ENCODE assay signal across 13 cellular contexts in the genomic region with DNA sequence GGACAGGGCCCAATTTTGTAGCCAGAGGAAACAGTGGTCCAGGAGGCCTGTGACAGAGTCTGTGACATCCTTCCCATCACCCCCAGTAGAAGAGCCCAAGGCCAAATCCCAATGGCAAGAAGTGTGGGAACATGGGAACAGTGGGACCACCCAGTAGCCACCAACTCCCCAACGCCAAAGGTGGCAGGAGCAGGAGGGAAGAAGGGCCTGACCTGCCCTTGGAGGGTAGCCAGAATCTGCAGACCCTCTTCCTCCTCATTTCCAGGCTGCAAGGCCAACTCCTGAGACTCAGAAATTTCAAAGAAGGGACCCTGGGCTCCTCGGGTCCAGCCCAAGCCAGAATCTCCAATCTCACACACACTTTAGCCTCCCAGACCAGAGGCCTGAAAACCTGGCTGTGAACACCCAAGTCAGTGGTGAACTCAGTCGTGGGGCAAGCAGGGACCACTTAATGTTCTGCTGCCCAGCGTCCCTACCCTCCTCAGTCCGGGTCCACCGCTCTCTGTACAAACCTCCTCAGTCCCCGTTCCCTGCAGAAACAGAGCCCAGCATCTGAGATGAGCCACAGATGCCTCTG. TPM values are rescaled to one million over a fixed set of nuclear protein-coding genes. Genes with fewer than 3 reads are reported as not detected.
"Had no signal": no experiment of that assay in that cellular context is flagged by ENCODE, and none has a peak within 500 bp of the region (broad histone marks: within the 10 kb centered on the region; RNA-seq: fewer than 3 reads in every experiment).

No MANE protein-coding gene starts in this region.

- H3K27me3 ChIP-seq: upper lobe of left lung had no signal

- ATAC-seq: activated CD4-positive, CD25-positive, alpha-beta regulatory T cell treated with anti-CD3 and anti-CD28 coated beads, Interleukin-2, amount 50 U/mL, for 24 hours; left lung; stimulated activated naive B cell treated with anti-CD40 and anti-IgM and Interleukin-4, amounts not matched to agents 10 μg/mL and 1 μg/mL and 100 μg/mL, for 72 hours had no signal

- H3K36me3 Mint-ChIP-seq: stimulated activated naive B cell treated with anti-CD40 and anti-IgM and Interleukin-4, amounts not matched to agents 10 μg/mL and 1 μg/mL and 100 μg/mL, for 72 hours had no signal

- H3K27ac Mint-ChIP-seq: endodermal cell; stimulated activated naive B cell treated with anti-CD40 and anti-IgM and Interleukin-4, amounts not matched to agents 10 μg/mL and 1 μg/mL and 100 μg/mL, for 72 hours; T-helper 2 cell treated with Interferon-gamma antibody and Interleukin-4, amounts not matched to agents 5 μg/mL and 100 μg/mL, for 36 hours had no signal

- H3K9me3 Mint-ChIP-seq: central memory CD8-positive, alpha-beta T cell; endodermal cell; stimulated activated naive B cell treated with anti-CD40 and anti-IgM and Interleukin-4, amounts not matched to agents 10 μg/mL and 1 μg/mL and 100 μg/mL, for 72 hours; T-helper 2 cell treated with Interferon-gamma antibody and Interleukin-4, amounts not matched to agents 5 μg/mL and 100 μg/mL, for 36 hours had no signal

- H3K4me3 Mint-ChIP-seq: central memory CD8-positive, alpha-beta T cell; endodermal cell; stimulated activated naive B cell treated with anti-CD40 and anti-IgM and Interleukin-4, amounts not matched to agents 10 μg/mL and 1 μg/mL and 100 μg/mL, for 72 hours; T-helper 2 cell treated with Interferon-gamma antibody and Interleukin-4, amounts not matched to agents 5 μg/mL and 100 μg/mL, for 36 hours had no signal

- H3K27ac ChIP-seq: left lung, upper lobe of left lung had no signal

- H3K4me3 ChIP-seq: left lung, upper lobe of left lung had no signal

- H3K4me1 Mint-ChIP-seq: central memory CD8-positive, alpha-beta T cell had no signal

- H3K9me3 ChIP-seq: left lung, upper lobe of left lung had no signal

- DNase-seq: activated CD4-positive, alpha-beta T cell treated with anti-CD3 and anti-CD28 coated beads, Interleukin-2, amount 50 U/mL, for 4 hours; activated CD8-positive, alpha-beta memory T cell treated with anti-CD3 and anti-CD28 coated beads, Interleukin-2, amount 50 U/mL, for 48 hours; activated naive CD4-positive, alpha-beta T cell treated with Interleukin-2 at 50 U/mL for 16 hours; dermis blood vessel endothelial cell; stimulated activated CD4-positive, alpha-beta T cell treated with anti-CD3 and anti-CD28 coated beads, Interleukin-2, amount 100 ng/mL, for 24 hours; stimulated activated naive B cell treated with anti-CD40 and anti-IgM and Interleukin-4, amounts not matched to agents 10 μg/mL and 1 μg/mL and 100 μg/mL, for 72 hours; SW 1271; upper lobe of left lung had no signal

RNA-seq across cellular contexts. Expression of a gene that starts 38.9 kb away (rescaled TPM):
- total RNA-seq: dermis blood vessel endothelial cell had no signal
